8 cellular contexts compared by ENCODE assay signal in genomic region chr12:58540480-58541299, GRCh38.
DNase-seq lines count a peak whose midpoint lies in the region; ATAC-seq, FAIRE-seq and TF ChIP-seq lines count a peak whose summit lies in the region.

No MANE protein-coding gene starts in this region.

- 24 to 27% (median 26%) methylated on average over 8 of the region's 8 CpGs for WGBS in ovary, 3 donors

- no peak for TF ChIP-seq POLR2A in ovary (IDR thresholded peaks at IDR 0.05)

- H3K27me3 Mint-ChIP-seq in activated T-cell treated with anti-CD3 and anti-CD28 coated beads, Interleukin-2, amount 50 U/mL, for 72 hours (ENCODE audit: low read depth) = no peaks in the 10 kb centered on the region
- peaks cover 4% of the 10 kb centered on the region for H3K27me3 Mint-ChIP-seq in activated T-cell treated with anti-CD3 and anti-CD28 coated beads, Interleukin-2, amount 50 U/mL, for 4 hours (ENCODE audit: low read depth)

- no peaks in the 10 kb centered on the region for H3K9me3 ChIP-seq in ovary

- ATAC-seq in activated T-cell treated with anti-CD3 and anti-CD28 coated beads, Interleukin-2, amount 50 U/mL, for 72 hours (replicated peaks in 1 of 2) = no peak
- no peak for ATAC-seq in activated T-cell treated with anti-CD3 and anti-CD28 coated beads, Interleukin-2, amount 50 U/mL, for 4 hours
- peak; percentile 87 for ATAC-seq in HG02943 (IDR thresholded peaks at IDR 0.05; ENCODE audit: low read depth, unreplicated experiment)

- peak; percentile 13 to 35 for DNase-seq in activated T-cell treated with anti-CD3 and anti-CD28 coated beads, Interleukin-2, amount 50 U/mL, for 72 hours
- DNase-seq in activated T-cell treated with anti-CD3 and anti-CD28 coated beads, Interleukin-2, amount 50 U/mL, for 4 hours = no peak
- DNase-seq in NCI-H2107 treated with DMSO at 0.1 percent for 48 hours (lab: John Stamatoyannopoulos, UW; ENCODE audit: unreplicated experiment) (peak; percentile 42), foreskin melanocyte (peak; percentile 69), ovary (peak; percentile 69 to 82 (median 75)), GM19239 (ENCODE audit: insufficient read length, low spot score) (no peak)

- FAIRE-seq in GM19239 (lab: Jason Lieb, UNC) = no peak

- H3K36me3 Mint-ChIP-seq in activated T-cell treated with anti-CD3 and anti-CD28 coated beads, Interleukin-2, amount 50 U/mL, for 72 hours (ENCODE audit: insufficient read depth in 2 of 2) = no peaks in the 10 kb centered on the region
- no peaks in the 10 kb centered on the region for H3K36me3 Mint-ChIP-seq in activated T-cell treated with anti-CD3 and anti-CD28 coated beads, Interleukin-2, amount 50 U/mL, for 4 hours (ENCODE audit: insufficient read depth)

- no peak for TF ChIP-seq EP300 in ovary (IDR thresholded peaks at IDR 0.05)

- intact Hi-C loops in ovary (cut with DNase I) = loop anchor here in 1 of 4 donors (5.0 kb wide), 1 partner anchor 612 kb away; no protein-coding TSS in a partner anchor

- no peak overlapping the region for H3K4me3 ChIP-seq in ovary

- H3K27me3 ChIP-seq in ovary = no peaks in the 10 kb centered on the region

- no peaks in the 10 kb centered on the region for H3K36me3 ChIP-seq in ovary

- TF ChIP-seq CTCF in VCaP (conservative IDR thresholded peaks at IDR 0.05) (peak; percentile 99), ovary (IDR thresholded peaks at IDR 0.05) (peak in 2 of 3 donors; percentile 49 to 62)

- no peaks in the 10 kb centered on the region for H3K4me1 ChIP-seq in ovary (ENCODE audit: insufficient read depth)

- H3K27ac ChIP-seq in VCaP (peak overlapping the region; percentile 30; the same call in 1 of the 2 replicates), ovary (no peak overlapping the region)

- H3K27ac Mint-ChIP-seq in activated T-cell treated with anti-CD3 and anti-CD28 coated beads, Interleukin-2, amount 50 U/mL, for 72 hours = no peak overlapping the region

- peaks cover 0 to 1% of the 10 kb centered on the region in 2 donors for H3K9me3 Mint-ChIP-seq in activated T-cell treated with anti-CD3 and anti-CD28 coated beads, Interleukin-2, amount 50 U/mL, for 72 hours
- H3K9me3 Mint-ChIP-seq in activated T-cell treated with anti-CD3 and anti-CD28 coated beads, Interleukin-2, amount 50 U/mL, for 4 hours = no peaks in the 10 kb centered on the region

- no peak overlapping the region for H3K4me3 Mint-ChIP-seq in activated T-cell treated with anti-CD3 and anti-CD28 coated beads, Interleukin-2, amount 50 U/mL, for 72 hours
- no peak overlapping the region for H3K4me3 Mint-ChIP-seq in activated T-cell treated with anti-CD3 and anti-CD28 coated beads, Interleukin-2, amount 50 U/mL, for 4 hours

- no peaks in the 10 kb centered on the region for H3K4me1 Mint-ChIP-seq in activated T-cell treated with anti-CD3 and anti-CD28 coated beads, Interleukin-2, amount 50 U/mL, for 72 hours (ENCODE audit: low read depth)
- H3K4me1 Mint-ChIP-seq in activated T-cell treated with anti-CD3 and anti-CD28 coated beads, Interleukin-2, amount 50 U/mL, for 4 hours (ENCODE audit: low read depth) = no peaks in the 10 kb centered on the region

Comparison
In these comparisons a context has a peak if more than half of its experiments do, and no peak if none do; other contexts are left out.
1. DNase-seq: peak in activated T-cell treated with anti-CD3 and anti-CD28 coated beads, Interleukin-2, amount 50 U/mL, for 72 hours (2 of 2), NCI-H2107 treated with DMSO at 0.1 percent for 48 hours (single experiment), foreskin melanocyte (single experiment) and ovary (5 of 5); none in activated T-cell treated with anti-CD3 and anti-CD28 coated beads, Interleukin-2, amount 50 U/mL, for 4 hours (single experiment) and GM19239 (single experiment).